Comparison of ENCODE assay signal across 21 cellular contexts in the genomic region with DNA sequence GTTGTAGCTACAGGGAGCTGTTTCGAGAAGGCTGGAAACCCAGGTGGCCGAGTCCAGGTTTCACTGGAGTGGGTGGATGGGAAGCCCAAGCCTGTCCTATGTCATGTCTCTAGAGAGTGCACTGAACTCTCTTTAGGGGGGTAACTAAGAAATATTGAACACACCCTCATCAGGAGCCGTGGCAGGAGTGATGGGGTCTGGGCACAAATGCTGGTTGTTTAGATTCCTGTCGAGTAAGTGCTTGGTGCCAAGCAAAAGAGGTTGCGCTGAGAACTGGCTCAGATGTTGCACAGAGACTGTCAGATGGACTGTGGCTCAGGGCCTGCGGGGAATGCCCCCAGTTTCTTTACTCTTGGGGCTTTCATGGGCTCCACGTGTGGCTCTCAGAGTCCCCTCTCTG. TPM values are rescaled to one million over a fixed set of nuclear protein-coding genes. Genes with fewer than 3 reads are reported as not detected.
"Had no signal": no experiment of that assay in that cellular context is flagged by ENCODE, and none has a peak within 500 bp of the region (broad histone marks: within the 10 kb centered on the region; RNA-seq: fewer than 3 reads in every experiment).

No MANE protein-coding gene starts in this region.

- ATAC-seq: activated CD4-positive, CD25-positive, alpha-beta regulatory T cell treated with anti-CD3 and anti-CD28 coated beads, Interleukin-2, amount 50 U/mL, for 24 hours; activated CD8-positive, alpha-beta T cell treated with anti-CD3 and anti-CD28 coated beads for 36 hours; activated T-cell treated with anti-CD3 and anti-CD28 coated beads, Interleukin-2, amount 50 U/mL, for 72 hours; PC-3 had no signal

- DNase-seq: activated CD4-positive, alpha-beta T cell treated with anti-CD3 and anti-CD28 coated beads for 4 hours; activated CD8-positive, alpha-beta memory T cell treated with anti-CD3 and anti-CD28 coated beads, Interleukin-2, amount 50 U/mL, for 4 hours; activated CD8-positive, alpha-beta T cell treated with anti-CD3 and anti-CD28 coated beads for 36 hours; activated gamma-delta T cell treated with Interleukin-2 at 50 U/mL for 16 hours; activated naive CD4-positive, alpha-beta T cell treated with anti-CD3 and anti-CD28 coated beads, Interleukin-2, amount 10 ng/mL, durations not matched to agents 7 days and 5 days; activated naive CD8-positive, alpha-beta T cell treated with anti-CD3 and anti-CD28 coated beads for 36 hours; activated T-cell treated with anti-CD3 and anti-CD28 coated beads, Interleukin-2, amount 50 U/mL, for 72 hours; brain microvascular endothelial cell; Kasumi-1; KBM-7; NCI-H1105 treated with DMSO at 0.1 percent for 48 hours; NCI-H1436 treated with DMSO at 0.1 percent for 48 hours; NCI-H187; NCI-H2081; NCI-H510A treated with DMSO at 0.1 percent for 48 hours; NCI-H69; NK-92 treated with Interleukin-12 subunit alpha and Interleukin-12 subunit beta, amount 100 ng/mL, for 24 hours; PC-3; SHP77 treated with DMSO at 0.1 percent for 48 hours had no signal

- H3K27ac ChIP-seq: brain microvascular endothelial cell had no signal

- H3K27me3 ChIP-seq: brain microvascular endothelial cell had no signal

RNA-seq across cellular contexts. Expression of a gene that starts 7.3 kb away (rescaled TPM):
- total RNA-seq: SK-MEL-5 had no signal

RNA-seq across cellular contexts. Expression of a gene that starts 15.8 kb away (rescaled TPM):
- total RNA-seq: SK-MEL-5 had no signal
